ENCODE assay signal across 12 cellular contexts in genomic region chr5:172904312-172904642, GRCh38. TPM values are rescaled to one million over a fixed set of nuclear protein-coding genes. Genes with fewer than 3 reads are reported as not detected.
DNase-seq lines count a peak whose midpoint lies in the region; ATAC-seq and TF ChIP-seq lines count a peak whose summit lies in the region.
"Had no signal": no experiment of that assay in that cellular context is flagged by ENCODE, and none has a peak within 500 bp of the region (broad histone marks: within the 10 kb centered on the region; RNA-seq: fewer than 3 reads in every experiment).

No MANE protein-coding gene starts in this region.

- H3K27me3 ChIP-seq in foreskin keratinocyte, result no peaks in the 10 kb centered on the region

- no peak overlapping the region for H3K4me3 Mint-ChIP-seq in progenitor cell of endocrine pancreas (ENCODE audit: low read depth)

- TF ChIP-seq CTCF in 22Rv1 (IDR thresholded peaks at IDR 0.05) (no peak), VCaP (conservative IDR thresholded peaks at IDR 0.05) (no peak), foreskin keratinocyte (conservative IDR thresholded peaks at IDR 0.05) (no peak), progenitor cell of endocrine pancreas (IDR thresholded peaks at IDR 0.05; ENCODE audit: unreplicated experiment) (no peak)

- peaks cover 9% of the 10 kb centered on the region for H3K36me3 Mint-ChIP-seq in progenitor cell of endocrine pancreas (ENCODE audit: insufficient read depth)

- H3K27ac Mint-ChIP-seq in progenitor cell of endocrine pancreas, result peak overlapping the region; percentile 98
- H3K27ac Mint-ChIP-seq: activated T-helper 2 cell treated with anti-CD3 and anti-CD28 coated beads, Interferon-gamma antibody, Interleukin-2, Interleukin-4, amounts not matched to agents 10 μg/mL and 5 μg/mL and 100 μg/mL, durations not matched to agents 14 hours and 24 hours and 36 hours had no signal

- no peak for ATAC-seq in foreskin keratinocyte
- no peak for ATAC-seq in GM21526 (IDR thresholded peaks at IDR 0.05; ENCODE audit: low FRiP score, unreplicated experiment)
- no peak for ATAC-seq in GM18909 (IDR thresholded peaks at IDR 0.05; ENCODE audit: poor library complexity, unreplicated experiment)
- ATAC-seq: stimulated activated naive CD8-positive, alpha-beta T cell treated with anti-CD3 and anti-CD28 coated beads, Interleukin-15, Interleukin-2, amounts not matched to agents 100 U/mL and 50 U/mL, for 24 hours had no signal

- H3K27ac ChIP-seq in 22Rv1 (peak overlapping the region; percentile 94), VCaP (peak overlapping the region; percentile 87), foreskin keratinocyte (peak overlapping the region; percentile 97)

- H3K4me1 Mint-ChIP-seq in progenitor cell of endocrine pancreas (ENCODE audit: low read depth), result peaks cover 52% of the 10 kb centered on the region

- DNase-seq in foreskin keratinocyte, result no peak
- DNase-seq in progenitor cell of endocrine pancreas (ENCODE audit: low spot score, unreplicated experiment), result no peak
- DNase-seq in stimulated activated naive CD4-positive, alpha-beta T cell (lab: John Stamatoyannopoulos, UW), result no peak
- DNase-seq in SIG-M5 treated with dmso at 0.1 percent for 504 hours (lab: John Stamatoyannopoulos, UW; ENCODE audit: unreplicated experiment), result no peak
- DNase-seq: GF-D8; stimulated activated naive CD8-positive, alpha-beta T cell treated with anti-CD3 and anti-CD28 coated beads, Interleukin-15, Interleukin-2, amounts not matched to agents 100 U/mL and 50 U/mL, for 24 hours had no signal

- no peaks in the 10 kb centered on the region for H3K27me3 Mint-ChIP-seq in progenitor cell of endocrine pancreas

- H3K9me3 Mint-ChIP-seq in progenitor cell of endocrine pancreas (ENCODE audit: low read depth), result no peaks in the 10 kb centered on the region
- H3K9me3 Mint-ChIP-seq: activated T-helper 2 cell treated with anti-CD3 and anti-CD28 coated beads, Interferon-gamma antibody, Interleukin-2, Interleukin-4, amounts not matched to agents 10 μg/mL and 5 μg/mL and 100 μg/mL, durations not matched to agents 14 hours and 24 hours and 36 hours had no signal

- H3K4me1 ChIP-seq in foreskin keratinocyte, result peaks cover 30% of the 10 kb centered on the region
- H3K4me1 ChIP-seq: HAP-1 had no signal

RNA-seq across cellular contexts. Expression of gene RPL26L1, which starts 54.9 kb away (rescaled TPM):
- total RNA-seq in foreskin keratinocyte (71.0 and 80.3 TPM in 2 replicates), progenitor cell of endocrine pancreas (36.1 and 38.4 TPM in 2 replicates)
- polyA plus RNA-seq in foreskin keratinocyte, result 101 and 110 TPM in 2 replicates
